Comparison of ENCODE assay signal across 1 cellular context in genomic region chr9:87613265-87614111, GRCh38.
TF ChIP-seq lines count a peak whose summit lies in the region.

No MANE protein-coding gene starts in this region.

TF ChIP-seq in HepG2, 621 proteins besides CTCF, POLR2A, EP300 and RAD21 (continued from another document and continues in another):
- TF ChIP-seq ZNF549 (CRISPR knock-in tag; IDR thresholded peaks at IDR 0.05) (no peak), GPBP1L1 (CRISPR knock-in tag; IDR thresholded peaks at IDR 0.05) (no peak), ZNF841 (CRISPR knock-in tag; IDR thresholded peaks at IDR 0.05; ENCODE audit: borderline replicate concordance) (no peak), SNAPC4 (CRISPR knock-in tag; IDR thresholded peaks at IDR 0.05) (no peak), NFATC3 (CRISPR knock-in tag; IDR thresholded peaks at IDR 0.05) (no peak), ZFP36L1 (CRISPR knock-in tag; IDR thresholded peaks at IDR 0.05) (0 out of 2 replicates have a peak, but pooled peaks have one; percentile 27), NR2F6 (IDR thresholded peaks at IDR 0.05) (peak; percentile 59; the same call in 1 of the 2 replicates), NR2F6 (CRISPR knock-in tag; IDR thresholded peaks at IDR 0.05) (peak; percentile 67), SOX13 (IDR thresholded peaks at IDR 0.05) (no peak), SOX13 (CRISPR knock-in tag; conservative IDR thresholded peaks at IDR 0.05 in 1 of 2, IDR thresholded peaks at IDR 0.05 in 1 of 2) (peak in 1 of 2 experiments; percentile 90; a peak in 2 of 4 replicates), WIZ (CRISPR knock-in tag; IDR thresholded peaks at IDR 0.05) (no peak), MYNN (CRISPR knock-in tag; IDR thresholded peaks at IDR 0.05; ENCODE audit: low read depth) (no peak), AGO1 (IDR thresholded peaks at IDR 0.05; ENCODE audit: low read depth, low read length, poor library complexity, severe bottlenecking) (no peak), GTF3A (CRISPR knock-in tag; conservative IDR thresholded peaks at IDR 0.05) (no peak), MTA3 (CRISPR knock-in tag; IDR thresholded peaks at IDR 0.05) (no peak), ZNF292 (CRISPR knock-in tag; IDR thresholded peaks at IDR 0.05; ENCODE audit: borderline replicate concordance, low read depth) (no peak), RFXAP (CRISPR knock-in tag; IDR thresholded peaks at IDR 0.05; ENCODE audit: borderline replicate concordance) (no peak), PCBP2 (optimal IDR thresholded peaks at IDR 0.05; ENCODE audit: low read depth, low read length, poor library complexity, severe bottlenecking) (no peak), ZNF547 (CRISPR knock-in tag; IDR thresholded peaks at IDR 0.05) (no peak), GFI1 (CRISPR knock-in tag; IDR thresholded peaks at IDR 0.05; ENCODE audit: borderline replicate concordance) (no peak; the same call in 1 of the 2 replicates), NFKB2 (CRISPR knock-in tag; IDR thresholded peaks at IDR 0.05; ENCODE audit: borderline replicate concordance) (no peak), ZMYM4 (CRISPR knock-in tag; IDR thresholded peaks at IDR 0.05) (no peak), ZNF816 (CRISPR knock-in tag; IDR thresholded peaks at IDR 0.05; ENCODE audit: borderline replicate concordance) (no peak), ZNF790 (CRISPR knock-in tag; IDR thresholded peaks at IDR 0.05; ENCODE audit: borderline replicate concordance) (no peak), CC2D1A (CRISPR knock-in tag; IDR thresholded peaks at IDR 0.05) (no peak), ZNF235 (CRISPR knock-in tag; IDR thresholded peaks at IDR 0.05; ENCODE audit: borderline replicate concordance) (no peak), ZNF234 (CRISPR knock-in tag; conservative IDR thresholded peaks at IDR 0.05) (no peak), PAWR (CRISPR knock-in tag; IDR thresholded peaks at IDR 0.05; ENCODE audit: borderline replicate concordance) (no peak), ZNF619 (CRISPR knock-in tag; IDR thresholded peaks at IDR 0.05) (no peak), ZNF75D (CRISPR knock-in tag; IDR thresholded peaks at IDR 0.05; ENCODE audit: borderline replicate concordance) (no peak), SAP130 (CRISPR knock-in tag; IDR thresholded peaks at IDR 0.05; ENCODE audit: low read depth) (peak; percentile 62), ZNF160 (CRISPR knock-in tag; IDR thresholded peaks at IDR 0.05) (no peak), MED13 (CRISPR knock-in tag; IDR thresholded peaks at IDR 0.05) (0 out of 2 replicates have a peak, but pooled peaks have one; percentile 57), CBX1 (IDR thresholded peaks at IDR 0.05; ENCODE audit: low read depth) (peak; percentile 57), ZNF138 (CRISPR knock-in tag; IDR thresholded peaks at IDR 0.05; ENCODE audit: low read depth) (no peak), TBP (CRISPR knock-in tag; IDR thresholded peaks at IDR 0.05) (no peak), TIGD3 (CRISPR knock-in tag; IDR thresholded peaks at IDR 0.05; ENCODE audit: borderline replicate concordance) (no peak), E2F1 (CRISPR knock-in tag; IDR thresholded peaks at IDR 0.05) (no peak), ATRX (CRISPR knock-in tag; IDR thresholded peaks at IDR 0.05; ENCODE audit: borderline replicate concordance) (no peak), ATF2 (CRISPR knock-in tag; IDR thresholded peaks at IDR 0.05) (peak; percentile 72; the same call in 1 of the 2 replicates), CHD4 (IDR thresholded peaks at IDR 0.05; ENCODE audit: borderline replicate concordance, low read length) (peak; percentile 23; the same call in 1 of the 2 replicates), AFF4 (CRISPR knock-in tag; IDR thresholded peaks at IDR 0.05) (0 out of 2 replicates have a peak, but pooled peaks have one; percentile 51), RORA (CRISPR knock-in tag; IDR thresholded peaks at IDR 0.05) (no peak), ZNF205 (CRISPR knock-in tag; IDR thresholded peaks at IDR 0.05) (no peak), SNRNP70 (IDR thresholded peaks at IDR 0.05; ENCODE audit: low read depth, low read length) (no peak), ZNF605 (CRISPR knock-in tag; IDR thresholded peaks at IDR 0.05) (no peak), NFYB (CRISPR knock-in tag; IDR thresholded peaks at IDR 0.05) (no peak), CHD2 (IDR thresholded peaks at IDR 0.05; ENCODE audit: low read depth, low read length) (no peak), ZNF782 (CRISPR knock-in tag; IDR thresholded peaks at IDR 0.05; ENCODE audit: borderline replicate concordance) (no peak), CSRNP2 (CRISPR knock-in tag; conservative IDR thresholded peaks at IDR 0.05; ENCODE audit: low read depth) (no peak), ASH2L (IDR thresholded peaks at IDR 0.05; ENCODE audit: insufficient read length, low read depth, low read length) (peak; percentile 71), GMEB2 (CRISPR knock-in tag; IDR thresholded peaks at IDR 0.05; ENCODE audit: low read depth) (no peak), ATAD3A (CRISPR knock-in tag; IDR thresholded peaks at IDR 0.05) (no peak), RELA (CRISPR knock-in tag; IDR thresholded peaks at IDR 0.05) (no peak), ZNF382 (CRISPR knock-in tag; IDR thresholded peaks at IDR 0.05; ENCODE audit: borderline replicate concordance) (no peak), KDM5A (IDR thresholded peaks at IDR 0.05; ENCODE audit: borderline replicate concordance, low read length) (no peak; the same call in 1 of the 2 replicates), EZH2 (conservative IDR thresholded peaks at IDR 0.05; ENCODE audit: low read depth, low read length) (no peak), KLF12 (CRISPR knock-in tag; IDR thresholded peaks at IDR 0.05; ENCODE audit: borderline replicate concordance) (no peak)
